Comparison of ENCODE assay signal across 22 cellular contexts in genomic region chr5:133627180-133627579, GRCh38. TPM values are rescaled to one million over a fixed set of nuclear protein-coding genes. Genes with fewer than 3 reads are reported as not detected.
"Had no signal": no experiment of that assay in that cellular context is flagged by ENCODE, and none has a peak within 500 bp of the region (broad histone marks: within the 10 kb centered on the region; RNA-seq: fewer than 3 reads in every experiment).

No MANE protein-coding gene starts in this region.

- ATAC-seq: left lobe of liver; lower lobe of right lung; naive thymus-derived CD8-positive, alpha-beta T cell; sciatic nerve; WTC11 had no signal

- H3K36me3 Mint-ChIP-seq: neural progenitor cell, WTC11 had no signal

- H3K4me1 Mint-ChIP-seq: naive thymus-derived CD8-positive, alpha-beta T cell; neural progenitor cell; WTC11 had no signal

- H3K4me3 Mint-ChIP-seq: activated naive CD8-positive, alpha-beta T cell; activated T-helper 1 cell treated with anti-CD3 and anti-CD28 coated beads, Interleukin-12 subunit alpha, Interleukin-12 subunit beta, Interleukin-2, Interleukin-4 antibody, amounts not matched to agents 30 ng/mL and 10 ng/mL and 1 ng/mL, durations not matched to agents 14 hours and 24 hours and 36 hours; naive thymus-derived CD8-positive, alpha-beta T cell; neural progenitor cell; WTC11 had no signal

- H3K27ac Mint-ChIP-seq: activated naive CD8-positive, alpha-beta T cell; activated T-helper 1 cell treated with anti-CD3 and anti-CD28 coated beads, Interleukin-12 subunit alpha, Interleukin-12 subunit beta, Interleukin-2, Interleukin-4 antibody, amounts not matched to agents 30 ng/mL and 10 ng/mL and 1 ng/mL, durations not matched to agents 14 hours and 24 hours and 36 hours; naive thymus-derived CD8-positive, alpha-beta T cell; neural progenitor cell; WTC11 had no signal

- DNase-seq: activated CD4-positive, alpha-beta T cell treated with anti-CD3 and anti-CD28 coated beads, Interleukin-2, amount 50 U/mL, for 1 hour; activated CD8-positive, alpha-beta memory T cell treated with anti-CD3 and anti-CD28 coated beads, Interleukin-2, amount 50 U/mL, for 48 hours; activated gamma-delta T cell treated with Interleukin-2 at 50 U/mL for 16 hours; amniotic stem cell; foreskin fibroblast; kidney; lower lobe of right lung; naive thymus-derived CD8-positive, alpha-beta T cell; stimulated activated CD4-positive, alpha-beta T cell treated with anti-CD3 and anti-CD28 coated beads, Interleukin-4, amount 100 ng/mL, for 1 hour; T1000; testis; trophoblast cell; uterus had no signal

- H3K9me3 Mint-ChIP-seq: activated T-helper 1 cell treated with anti-CD3 and anti-CD28 coated beads, Interleukin-12 subunit alpha, Interleukin-12 subunit beta, Interleukin-2, Interleukin-4 antibody, amounts not matched to agents 30 ng/mL and 10 ng/mL and 1 ng/mL, durations not matched to agents 14 hours and 24 hours and 36 hours had no signal

RNA-seq across cellular contexts. Expression of gene FSTL4, which starts 14.8 kb away (rescaled TPM):
- total RNA-seq: activated T-helper 1 cell treated with anti-CD3 and anti-CD28 coated beads, Interleukin-12 subunit alpha, Interleukin-12 subunit beta, Interleukin-2, Interleukin-4 antibody, amounts not matched to agents 30 ng/mL and 10 ng/mL and 1 ng/mL, durations not matched to agents 14 hours and 24 hours and 36 hours; epithelial cell of proximal tubule; left lobe of liver; renal cortical epithelial cell; sciatic nerve; T-helper 1 cell treated with Interleukin-12 subunit alpha and Interleukin-12 subunit beta and Interleukin-4 antibody, amounts not matched to agents 30 ng/mL and 1 ng/mL, for 36 hours had no signal
